ENCODE assay signal across 22 cellular contexts in genomic region chr14:64700290-64700689, GRCh38.
"Had no signal": no experiment of that assay in that cellular context is flagged by ENCODE, and none has a peak within 500 bp of the region (broad histone marks: within the 10 kb centered on the region; RNA-seq: fewer than 3 reads in every experiment).

No MANE protein-coding gene starts in this region.

- ATAC-seq: activated CD4-positive, alpha-beta T cell treated with anti-CD3 and anti-CD28 coated beads for 36 hours; activated T-cell treated with anti-CD3 and anti-CD28 coated beads, Interleukin-2, amount 50 U/mL, for 4 hours; PC-3; T-helper 17 cell had no signal

- H3K36me3 ChIP-seq: adrenal gland had no signal

- H3K9me3 Mint-ChIP-seq: activated naive CD4-positive, alpha-beta T cell treated with anti-CD3 and anti-CD28 coated beads, Interleukin-2, amount 10 ng/mL, durations not matched to agents 7 days and 5 days; activated naive CD8-positive, alpha-beta T cell treated with anti-CD3 and anti-CD28 coated beads for 36 hours; activated T-cell treated with anti-CD3 and anti-CD28 coated beads, Interleukin-2, amount 50 U/mL, for 4 hours had no signal

- H3K27me3 ChIP-seq: adrenal gland had no signal

- H3K27ac Mint-ChIP-seq: activated CD4-positive, alpha-beta T cell treated with anti-CD3 and anti-CD28 coated beads for 36 hours; activated naive CD4-positive, alpha-beta T cell treated with anti-CD3 and anti-CD28 coated beads, Interleukin-2, amount 10 ng/mL, durations not matched to agents 7 days and 5 days; activated naive CD8-positive, alpha-beta T cell treated with anti-CD3 and anti-CD28 coated beads for 36 hours; T-helper 17 cell had no signal

- H3K4me3 ChIP-seq: adrenal gland had no signal

- H3K27me3 Mint-ChIP-seq: T-helper 17 cell had no signal

- H3K27ac ChIP-seq: adrenal gland, VCaP had no signal

- DNase-seq: activated CD4-positive, alpha-beta T cell treated with anti-CD3 and anti-CD28 coated beads for 36 hours; activated CD4-positive, alpha-beta T cell treated with anti-CD3 and anti-CD28 coated beads, Interleukin-2, amount 50 U/mL, for 4 hours; activated CD8-positive, alpha-beta memory T cell treated with anti-CD3 and anti-CD28 coated beads for 24 hours; activated effector memory CD4-positive, alpha-beta T cell treated with anti-CD3 and anti-CD28 coated beads, Interleukin-2, amount 50 U/mL, for 16 hours; activated naive CD4-positive, alpha-beta T cell treated with anti-CD3 and anti-CD28 coated beads, Interleukin-2, amount 10 ng/mL, durations not matched to agents 7 days and 5 days; activated naive CD8-positive, alpha-beta T cell treated with anti-CD3 and anti-CD28 coated beads for 36 hours; activated T-cell treated with anti-CD3 and anti-CD28 coated beads, Interleukin-2, amount 50 U/mL, for 4 hours; adrenal gland; anterior cingulate cortex; cerebellar nuclear complex; Karpas-422; MM.1S; NCI-H1105 treated with DMSO at 0.1 percent for 48 hours; NCI-H146; NCI-H187 treated with DMSO at 0.1 percent for 48 hours; NCI-H2081 treated with DMSO at 0.1 percent for 48 hours; NCI-H446; NCI-H524; PC-3; SHP77 treated with DMSO at 0.1 percent for 48 hours; T-helper 17 cell had no signal

- H3K4me3 Mint-ChIP-seq: activated CD4-positive, alpha-beta T cell treated with anti-CD3 and anti-CD28 coated beads for 36 hours; activated naive CD4-positive, alpha-beta T cell treated with anti-CD3 and anti-CD28 coated beads, Interleukin-2, amount 10 ng/mL, durations not matched to agents 7 days and 5 days; activated naive CD8-positive, alpha-beta T cell treated with anti-CD3 and anti-CD28 coated beads for 36 hours; activated T-cell treated with anti-CD3 and anti-CD28 coated beads, Interleukin-2, amount 50 U/mL, for 4 hours; T-helper 17 cell had no signal

- H3K9me3 ChIP-seq: adrenal gland had no signal

- H3K36me3 Mint-ChIP-seq: activated naive CD4-positive, alpha-beta T cell treated with anti-CD3 and anti-CD28 coated beads, Interleukin-2, amount 10 ng/mL, durations not matched to agents 7 days and 5 days; activated naive CD8-positive, alpha-beta T cell treated with anti-CD3 and anti-CD28 coated beads for 36 hours had no signal
